Comparison of ENCODE assay signal across 40 cellular contexts in genomic region chr18:936941-937340, GRCh38. TPM values are rescaled to one million over a fixed set of nuclear protein-coding genes. Genes with fewer than 3 reads are reported as not detected.
"Had no signal": no experiment of that assay in that cellular context is flagged by ENCODE, and none has a peak within 500 bp of the region (broad histone marks: within the 10 kb centered on the region; RNA-seq: fewer than 3 reads in every experiment).

No MANE protein-coding gene starts in this region.

- H3K4me3 ChIP-seq: adrenal gland, ascending aorta, body of pancreas, breast epithelium, cardiac muscle cell had no signal

- H3K36me3 ChIP-seq: adrenal gland, ascending aorta, brain microvascular endothelial cell, breast epithelium, cardiac muscle cell had no signal

- H3K36me3 Mint-ChIP-seq: activated naive CD4-positive, alpha-beta T cell treated with anti-CD3 and anti-CD28 coated beads, Interleukin-2, amount 10 ng/mL, durations not matched to agents 7 days and 5 days; activated naive CD4-positive, alpha-beta T cell treated with anti-CD3 and anti-CD28 coated beads, Interleukin-2, amount 50 U/mL, for 24 hours; activated naive CD4-positive, alpha-beta T cell treated with anti-CD3 and anti-CD28 coated beads, Interleukin-2, amount 50 U/mL, for 72 hours; activated naive CD8-positive, alpha-beta T cell; activated naive CD8-positive, alpha-beta T cell treated with anti-CD3 and anti-CD28 coated beads for 36 hours; activated naive CD8-positive, alpha-beta T cell treated with anti-CD3 and anti-CD28 coated beads, Interleukin-2, amount 10 ng/mL, durations not matched to agents 7 days and 5 days; brain had no signal

- H3K27ac ChIP-seq: adrenal gland, ascending aorta, body of pancreas, brain microvascular endothelial cell, breast epithelium, cardiac muscle cell had no signal

- H3K27me3 Mint-ChIP-seq: activated naive CD8-positive, alpha-beta T cell treated with anti-CD3 and anti-CD28 coated beads, Interleukin-2, amount 50 U/mL, for 24 hours had no signal

- H3K4me1 ChIP-seq: adrenal gland, ascending aorta, body of pancreas, breast epithelium had no signal

- H3K9me3 ChIP-seq: adrenal gland, ascending aorta, body of pancreas, breast epithelium had no signal

- H3K4me1 Mint-ChIP-seq: activated naive CD4-positive, alpha-beta T cell treated with anti-CD3 and anti-CD28 coated beads, Interleukin-2, amount 10 ng/mL, durations not matched to agents 7 days and 5 days; activated naive CD4-positive, alpha-beta T cell treated with anti-CD3 and anti-CD28 coated beads, Interleukin-2, amount 50 U/mL, for 24 hours; activated naive CD8-positive, alpha-beta T cell treated with anti-CD3 and anti-CD28 coated beads for 36 hours; activated naive CD8-positive, alpha-beta T cell treated with anti-CD3 and anti-CD28 coated beads, Interleukin-2, amount 10 ng/mL, durations not matched to agents 7 days and 5 days; activated naive CD8-positive, alpha-beta T cell treated with anti-CD3 and anti-CD28 coated beads, Interleukin-2, amount 50 U/mL, for 24 hours; activated T-helper 17 cell treated with anti-CD3 and anti-CD28 coated beads, Interleukin-2, amount 50 U/mL, for 72 hours; central memory CD8-positive, alpha-beta T cell had no signal

- H3K27me3 ChIP-seq: adrenal gland, ascending aorta, body of pancreas, brain microvascular endothelial cell, breast epithelium had no signal

- ATAC-seq: activated naive CD4-positive, alpha-beta T cell treated with anti-CD3 and anti-CD28 coated beads, Interleukin-2, amount 50 U/mL, for 72 hours; activated naive CD8-positive, alpha-beta T cell treated with anti-CD3 and anti-CD28 coated beads, Interleukin-2, amount 50 U/mL, for 24 hours; activated T-cell treated with anti-CD3 and anti-CD28 coated beads, Interleukin-2, amount 50 U/mL, for 4 hours; activated T-cell treated with anti-CD3 and anti-CD28 coated beads, Interleukin-2, amount 50 U/mL, for 72 hours; activated T-helper 17 cell treated with anti-CD3 and anti-CD28 coated beads, Interleukin-2, amount 50 U/mL, for 72 hours; body of pancreas had no signal

- DNase-seq: activated effector memory CD4-positive, alpha-beta T cell treated with anti-CD3 and anti-CD28 coated beads, Interleukin-2, amount 50 U/mL, for 16 hours; activated effector memory CD4-positive, alpha-beta T cell treated with Interleukin-2 at 50 U/mL for 16 hours; activated gamma-delta T cell; activated gamma-delta T cell treated with Interleukin-2 at 50 U/mL for 16 hours; activated naive CD4-positive, alpha-beta T cell; activated naive CD4-positive, alpha-beta T cell treated with anti-CD3 and anti-CD28 coated beads for 36 hours; activated naive CD4-positive, alpha-beta T cell treated with anti-CD3 and anti-CD28 coated beads, Interleukin-2, amount 10 ng/mL, durations not matched to agents 7 days and 5 days; activated naive CD4-positive, alpha-beta T cell treated with anti-CD3 and anti-CD28 coated beads, Interleukin-2, amount 50 U/mL, for 16 hours; activated naive CD4-positive, alpha-beta T cell treated with Interleukin-2 at 50 U/mL for 16 hours; activated naive CD8-positive, alpha-beta T cell treated with anti-CD3 and anti-CD28 coated beads for 36 hours; activated naive CD8-positive, alpha-beta T cell treated with anti-CD3 and anti-CD28 coated beads, Interleukin-2, amount 10 ng/mL, durations not matched to agents 7 days and 5 days; activated naive CD8-positive, alpha-beta T cell treated with anti-CD3 and anti-CD28 coated beads, Interleukin-2, amount 50 U/mL, for 24 hours; activated T-cell treated with anti-CD3 and anti-CD28 coated beads for 4 hours; activated T-cell treated with anti-CD3 and anti-CD28 coated beads, Interleukin-2, amount 50 U/mL, for 1 hour; activated T-cell treated with anti-CD3 and anti-CD28 coated beads, Interleukin-2, amount 50 U/mL, for 24 hours; activated T-cell treated with anti-CD3 and anti-CD28 coated beads, Interleukin-2, amount 50 U/mL, for 4 hours; activated T-cell treated with anti-CD3 and anti-CD28 coated beads, Interleukin-2, amount 50 U/mL, for 48 hours; activated T-cell treated with anti-CD3 and anti-CD28 coated beads, Interleukin-2, amount 50 U/mL, for 72 hours; adrenal gland; amniotic stem cell; amygdala; anterior cingulate cortex; aorta; body of pancreas; brain microvascular endothelial cell; caudate nucleus; central memory CD4-positive, alpha-beta T cell had no signal

- H3K27ac Mint-ChIP-seq: activated naive CD4-positive, alpha-beta T cell treated with anti-CD3 and anti-CD28 coated beads for 36 hours; activated naive CD4-positive, alpha-beta T cell treated with anti-CD3 and anti-CD28 coated beads, Interleukin-2, amount 10 ng/mL, durations not matched to agents 7 days and 5 days; activated naive CD4-positive, alpha-beta T cell treated with anti-CD3 and anti-CD28 coated beads, Interleukin-2, amount 50 U/mL, for 24 hours; activated naive CD4-positive, alpha-beta T cell treated with anti-CD3 and anti-CD28 coated beads, Interleukin-2, amount 50 U/mL, for 72 hours; activated naive CD8-positive, alpha-beta T cell; activated naive CD8-positive, alpha-beta T cell treated with anti-CD3 and anti-CD28 coated beads for 36 hours; activated naive CD8-positive, alpha-beta T cell treated with anti-CD3 and anti-CD28 coated beads, Interleukin-2, amount 10 ng/mL, durations not matched to agents 7 days and 5 days; activated naive CD8-positive, alpha-beta T cell treated with anti-CD3 and anti-CD28 coated beads, Interleukin-2, amount 50 U/mL, for 24 hours; activated T-cell treated with anti-CD3 and anti-CD28 coated beads, Interleukin-2, amount 50 U/mL, for 24 hours; activated T-cell treated with anti-CD3 and anti-CD28 coated beads, Interleukin-2, amount 50 U/mL, for 72 hours; activated T-helper 1 cell treated with anti-CD3 and anti-CD28 coated beads, Interleukin-12 subunit alpha, Interleukin-12 subunit beta, Interleukin-2, Interleukin-4 antibody, amounts not matched to agents 30 ng/mL and 10 ng/mL and 1 ng/mL, durations not matched to agents 14 hours and 24 hours and 36 hours; activated T-helper 17 cell treated with anti-CD3 and anti-CD28 coated beads, Interleukin-2, amount 50 U/mL, for 72 hours; activated T-helper 2 cell treated with anti-CD3 and anti-CD28 coated beads, Interferon-gamma antibody, Interleukin-2, Interleukin-4, amounts not matched to agents 10 μg/mL and 5 μg/mL and 100 μg/mL, durations not matched to agents 14 hours and 24 hours and 36 hours; brain had no signal

- FAIRE-seq: astrocyte, bronchial epithelial cell had no signal

- H3K9me3 Mint-ChIP-seq: activated naive CD4-positive, alpha-beta T cell treated with anti-CD3 and anti-CD28 coated beads for 36 hours; activated naive CD4-positive, alpha-beta T cell treated with anti-CD3 and anti-CD28 coated beads, Interleukin-2, amount 10 ng/mL, durations not matched to agents 7 days and 5 days; activated naive CD4-positive, alpha-beta T cell treated with anti-CD3 and anti-CD28 coated beads, Interleukin-2, amount 50 U/mL, for 24 hours; activated naive CD4-positive, alpha-beta T cell treated with anti-CD3 and anti-CD28 coated beads, Interleukin-2, amount 50 U/mL, for 72 hours; activated naive CD8-positive, alpha-beta T cell treated with anti-CD3 and anti-CD28 coated beads for 36 hours; activated naive CD8-positive, alpha-beta T cell treated with anti-CD3 and anti-CD28 coated beads, Interleukin-2, amount 10 ng/mL, durations not matched to agents 7 days and 5 days; activated naive CD8-positive, alpha-beta T cell treated with anti-CD3 and anti-CD28 coated beads, Interleukin-2, amount 50 U/mL, for 24 hours; activated T-cell treated with anti-CD3 and anti-CD28 coated beads, Interleukin-2, amount 50 U/mL, for 24 hours; activated T-cell treated with anti-CD3 and anti-CD28 coated beads, Interleukin-2, amount 50 U/mL, for 4 hours; activated T-cell treated with anti-CD3 and anti-CD28 coated beads, Interleukin-2, amount 50 U/mL, for 72 hours; activated T-helper 1 cell treated with anti-CD3 and anti-CD28 coated beads, Interleukin-12 subunit alpha, Interleukin-12 subunit beta, Interleukin-2, Interleukin-4 antibody, amounts not matched to agents 30 ng/mL and 10 ng/mL and 1 ng/mL, durations not matched to agents 14 hours and 24 hours and 36 hours; activated T-helper 17 cell treated with anti-CD3 and anti-CD28 coated beads, Interleukin-2, amount 50 U/mL, for 72 hours; activated T-helper 2 cell treated with anti-CD3 and anti-CD28 coated beads, Interferon-gamma antibody, Interleukin-2, Interleukin-4, amounts not matched to agents 10 μg/mL and 5 μg/mL and 100 μg/mL, durations not matched to agents 14 hours and 24 hours and 36 hours; brain; central memory CD8-positive, alpha-beta T cell had no signal

- H3K4me3 Mint-ChIP-seq: activated naive CD4-positive, alpha-beta T cell treated with anti-CD3 and anti-CD28 coated beads for 36 hours; activated naive CD4-positive, alpha-beta T cell treated with anti-CD3 and anti-CD28 coated beads, Interleukin-2, amount 10 ng/mL, durations not matched to agents 7 days and 5 days; activated naive CD4-positive, alpha-beta T cell treated with anti-CD3 and anti-CD28 coated beads, Interleukin-2, amount 50 U/mL, for 24 hours; activated naive CD8-positive, alpha-beta T cell; activated naive CD8-positive, alpha-beta T cell treated with anti-CD3 and anti-CD28 coated beads for 36 hours; activated naive CD8-positive, alpha-beta T cell treated with anti-CD3 and anti-CD28 coated beads, Interleukin-2, amount 10 ng/mL, durations not matched to agents 7 days and 5 days; activated naive CD8-positive, alpha-beta T cell treated with anti-CD3 and anti-CD28 coated beads, Interleukin-2, amount 50 U/mL, for 24 hours; activated T-cell treated with anti-CD3 and anti-CD28 coated beads, Interleukin-2, amount 50 U/mL, for 24 hours; activated T-cell treated with anti-CD3 and anti-CD28 coated beads, Interleukin-2, amount 50 U/mL, for 4 hours; activated T-cell treated with anti-CD3 and anti-CD28 coated beads, Interleukin-2, amount 50 U/mL, for 72 hours; activated T-helper 1 cell treated with anti-CD3 and anti-CD28 coated beads, Interleukin-12 subunit alpha, Interleukin-12 subunit beta, Interleukin-2, Interleukin-4 antibody, amounts not matched to agents 30 ng/mL and 10 ng/mL and 1 ng/mL, durations not matched to agents 14 hours and 24 hours and 36 hours; activated T-helper 17 cell treated with anti-CD3 and anti-CD28 coated beads, Interleukin-2, amount 50 U/mL, for 72 hours; brain; central memory CD8-positive, alpha-beta T cell had no signal

RNA-seq across cellular contexts. Expression of gene ADCYAP1, which starts 32.3 kb away (rescaled TPM):
- total RNA-seq: activated naive CD4-positive, alpha-beta T cell treated with anti-CD3 and anti-CD28 coated beads for 36 hours; activated naive CD4-positive, alpha-beta T cell treated with anti-CD3 and anti-CD28 coated beads, Interleukin-2, amount 50 U/mL, for 72 hours; activated naive CD8-positive, alpha-beta T cell treated with anti-CD3 and anti-CD28 coated beads for 36 hours; activated naive CD8-positive, alpha-beta T cell treated with anti-CD3 and anti-CD28 coated beads, Interleukin-2, amount 10 ng/mL, durations not matched to agents 7 days and 5 days; activated T-cell treated with anti-CD3 and anti-CD28 coated beads, Interleukin-2, amount 50 U/mL, for 4 hours; activated T-cell treated with anti-CD3 and anti-CD28 coated beads, Interleukin-2, amount 50 U/mL, for 72 hours; activated T-helper 1 cell treated with anti-CD3 and anti-CD28 coated beads, Interleukin-12 subunit alpha, Interleukin-12 subunit beta, Interleukin-2, Interleukin-4 antibody, amounts not matched to agents 30 ng/mL and 10 ng/mL and 1 ng/mL, durations not matched to agents 14 hours and 24 hours and 36 hours; activated T-helper 17 cell treated with anti-CD3 and anti-CD28 coated beads, Interleukin-2, amount 50 U/mL, for 72 hours; activated T-helper 2 cell treated with anti-CD3 and anti-CD28 coated beads, Interferon-gamma antibody, Interleukin-2, Interleukin-4, amounts not matched to agents 10 μg/mL and 5 μg/mL and 100 μg/mL, durations not matched to agents 14 hours and 24 hours and 36 hours; ascending aorta; astrocyte; bronchial epithelial cell; cardiac muscle cell had no signal
- polyA plus RNA-seq: aorta, cardiac muscle cell had no signal
